In the genomic region with DNA sequence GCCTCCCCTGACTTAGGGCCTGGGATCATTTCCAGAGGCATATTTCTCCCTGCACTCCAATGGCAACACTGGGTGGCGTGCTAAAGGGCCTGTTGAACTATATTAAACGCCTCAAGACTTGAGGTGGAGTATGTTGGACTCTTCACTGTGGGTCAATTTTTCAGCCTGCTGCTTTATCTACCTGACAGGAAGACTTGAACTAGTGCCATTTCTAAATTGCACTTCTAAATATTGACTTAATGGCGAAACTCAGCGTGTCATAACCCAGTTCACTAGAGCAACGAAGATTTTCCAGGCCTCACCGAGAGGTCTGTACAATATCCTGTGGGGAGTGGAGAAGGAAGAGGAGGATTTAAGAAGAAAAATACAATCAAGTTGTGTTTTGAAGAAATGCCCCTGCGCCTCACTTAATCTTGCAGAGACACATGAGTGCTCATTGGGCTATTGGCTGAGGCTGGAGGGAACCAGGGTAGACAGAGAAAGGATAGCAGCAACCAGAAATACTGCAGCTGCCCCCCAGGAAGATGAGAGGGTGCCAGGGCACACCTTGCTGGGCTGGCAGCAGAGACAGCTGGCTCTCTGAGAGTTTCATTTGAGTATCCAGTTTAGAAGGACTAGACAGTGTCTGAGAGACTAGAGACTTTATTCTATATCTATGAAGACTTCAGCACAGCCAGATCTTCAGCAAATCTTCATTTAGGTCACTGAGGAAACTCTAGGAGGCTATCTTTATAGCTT, we compare ENCODE assay signal across 17 cellular contexts.
A peak's percentile ranks its signal among the peaks of the same experiment; 100 is the strongest.
DNase-seq lines count a peak whose midpoint lies in the region; ATAC-seq and TF ChIP-seq lines count a peak whose summit lies in the region.
"Had no signal": no experiment of that assay in that cellular context is flagged by ENCODE, and none has a peak within 500 bp of the region (broad histone marks: within the 10 kb centered on the region; RNA-seq: fewer than 3 reads in every experiment).

No MANE protein-coding gene starts in this region.

- CTCF ChIA-PET in RWPE1 (lab: Yijun Ruan, JAX): no interaction called here

- H3K36me3 ChIP-seq in left lung (no peaks in the 10 kb centered on the region), muscle layer of colon (ENCODE audit: insufficient read depth, low read length) (no peaks in the 10 kb centered on the region), transverse colon (no peaks in the 10 kb centered on the region)

- peaks cover 0 to 23% of the 10 kb centered on the region in 2 donors for H3K4me1 ChIP-seq in left lung
- H3K4me1 ChIP-seq in muscle layer of colon (ENCODE audit: insufficient read depth, low read length): peaks cover 35% of the 10 kb centered on the region
- H3K4me1 ChIP-seq in transverse colon: peaks cover 0 to 29% (median 16%) of the 10 kb centered on the region in 4 donors

- 21 to 35% methylated on average over 4 to 7 of the region's 7 CpGs for WGBS in transverse colon (ENCODE audit: low coverage in 1 of 2), 2 donors

- H3K9me3 ChIP-seq in left lung (no peaks in the 10 kb centered on the region), muscle layer of colon (ENCODE audit: low read length) (no peaks in the 10 kb centered on the region), transverse colon (no peaks in the 10 kb centered on the region)

- TF ChIP-seq POLR2A in transverse colon (IDR thresholded peaks at IDR 0.05): no peak

- peak; percentile 88 for ATAC-seq in left lung
- ATAC-seq: Panc1 had no signal

- in situ Hi-C loops in transverse colon (cut with MboI; ENCODE audit: low pct_ligation_motif_present in 1 of 4, low pct_unique_long_range_greater_than_20kb in 1 of 4, low sequenced_read_pairs in 3 of 4): loop anchor here in 1 of 4 donors (25.0 kb wide), 1 partner anchor 688 kb away; no protein-coding TSS in a partner anchor

- DNase-seq in left lung: no peak
- no peak for DNase-seq in transverse colon
- DNase-seq in NCI-H82 (lab: John Stamatoyannopoulos, UW): no peak
- DNase-seq in RWPE1 (ENCODE audit: low spot score): no peak
- no peak for DNase-seq in amniotic stem cell (lab: John Stamatoyannopoulos, UW)
- DNase-seq: ACHN; CD4-positive, alpha-beta T cell; GF-D8; H9; Karpas-422; MM.1S; NCI-H1105; NCI-H1694 treated with DMSO at 0.1 percent for 48 hours; Right ventricle myocardium superior had no signal

- POLR2A ChIA-PET in RWPE1 (lab: Yijun Ruan, JAX; ENCODE audit: low non-redundant PET): no interaction called here

- intact Hi-C loops in left lung (cut with DNase I) (no loop called here), transverse colon (cut with DNase I; ENCODE audit: low total_unique reads) (no loop called here)

- TF ChIP-seq EP300 in transverse colon (IDR thresholded peaks at IDR 0.05; ENCODE audit: low read depth): no peak

- H3K9ac ChIP-seq in muscle layer of colon (ENCODE audit: low read length): no peak overlapping the region

- H3K27me3 ChIP-seq in left lung (no peaks in the 10 kb centered on the region), muscle layer of colon (ENCODE audit: control insufficient read depth in 1 of 2, insufficient read depth in 2 of 2, low read length in 2 of 2) (no peaks in the 10 kb centered on the region), transverse colon (no peaks in the 10 kb centered on the region)

- TF ChIP-seq CTCF in VCaP (conservative IDR thresholded peaks at IDR 0.05): no peak
- TF ChIP-seq CTCF in left lung (IDR thresholded peaks at IDR 0.05): no peak
- TF ChIP-seq CTCF in transverse colon (IDR thresholded peaks at IDR 0.05): no peak
- TF ChIP-seq CTCF in RWPE1 (conservative IDR thresholded peaks at IDR 0.05; ENCODE audit: low read depth): no peak

- peak overlapping the region; percentile 56 for H3K27ac ChIP-seq in VCaP
- peak overlapping the region; percentile 57 to 76 for H3K27ac ChIP-seq in left lung
- peak overlapping the region; percentile 19 for H3K27ac ChIP-seq in muscle layer of colon (ENCODE audit: low read depth, low read length)
- peak overlapping the region in 3 of 4 donors; percentile 18 to 63 (median 62) for H3K27ac ChIP-seq in transverse colon
- no peak overlapping the region for H3K27ac ChIP-seq in RWPE1

- no peak overlapping the region for H3K4me3 ChIP-seq in left lung
- no peak overlapping the region for H3K4me3 ChIP-seq in muscle layer of colon (ENCODE audit: low read depth in 1 of 2, low read length in 2 of 2)
- H3K4me3 ChIP-seq in transverse colon: no peak overlapping the region
